8 cellular contexts compared by ENCODE assay signal in the genomic region with DNA sequence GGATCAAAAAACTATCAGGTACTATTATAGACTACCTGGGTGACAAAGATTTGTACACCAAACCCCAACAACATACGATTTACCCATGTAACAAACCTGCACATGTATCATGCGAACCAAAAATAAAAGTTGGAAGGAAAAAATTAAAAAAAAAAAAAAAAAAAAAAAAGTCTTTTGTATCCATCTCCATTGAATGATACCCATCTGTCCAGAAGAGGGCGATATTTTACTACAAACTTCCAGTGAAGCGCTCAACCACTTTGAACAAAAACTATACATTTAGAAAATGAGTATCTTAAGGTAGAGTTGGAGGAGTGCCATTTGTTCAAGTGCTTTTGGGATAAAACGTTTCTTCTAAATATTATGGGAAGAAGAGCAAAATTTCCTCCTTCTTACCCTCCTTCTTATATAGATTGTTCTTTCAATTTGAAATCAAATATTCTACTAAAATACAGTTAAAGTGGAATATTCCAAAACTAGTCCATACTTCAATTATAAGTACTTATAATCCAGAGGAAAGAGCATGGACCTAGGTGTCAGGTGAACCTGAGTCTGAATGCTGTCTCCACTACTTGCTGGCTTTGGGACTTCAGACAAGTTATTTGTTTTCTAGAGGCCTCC. TPM values are rescaled to one million over a fixed set of nuclear protein-coding genes. Genes with fewer than 3 reads are reported as not detected.
DNase-seq lines count a peak whose midpoint lies in the region; FAIRE-seq and TF ChIP-seq lines count a peak whose summit lies in the region.

No MANE protein-coding gene starts in this region.

- H3K36me3 ChIP-seq in esophagus squamous epithelium (no peaks in the 10 kb centered on the region), neuronal stem cell (replicated peaks in 1 of 2; ENCODE audit: control insufficient read depth in 2 of 2, insufficient read depth in 2 of 2, low read length in 2 of 2) (no peaks in the 10 kb centered on the region)

- H3K27ac ChIP-seq in esophagus squamous epithelium (no peak overlapping the region), neuronal stem cell (replicated peaks; ENCODE audit: low read length) (no peak overlapping the region)

- H2BK15ac ChIP-seq in neuronal stem cell (ENCODE audit: low read length): no peak overlapping the region

- no peak for TF ChIP-seq POLR2A in esophagus squamous epithelium (IDR thresholded peaks at IDR 0.05)
- no peak for TF ChIP-seq POLR2A in H54 (IDR thresholded peaks at IDR 0.05; ENCODE audit: low read depth, low read length)

- intact Hi-C loops in esophagus squamous epithelium (cut with DNase I): loop anchor here (5.0 to 10.0 kb wide), 3 partner anchors 309 to 571 kb away; no protein-coding TSS in a partner anchor

- no peak for FAIRE-seq in H54 (lab: Jason Lieb, UNC)

- H4K8ac ChIP-seq in neuronal stem cell (ENCODE audit: low read depth, low read length): no peak overlapping the region

- no peak overlapping the region for H2AFZ ChIP-seq in neuronal stem cell (ENCODE audit: low read length)

- no peak overlapping the region for H4K91ac ChIP-seq in neuronal stem cell (ENCODE audit: low read depth, low read length, poor library complexity)

- no peak overlapping the region for H2AK5ac ChIP-seq in neuronal stem cell (ENCODE audit: low read depth, low read length)

- no peak overlapping the region for H3K9ac ChIP-seq in neuronal stem cell (ENCODE audit: low read depth, low read length, poor library complexity)

- H3K4ac ChIP-seq in neuronal stem cell (ENCODE audit: low read length): no peak overlapping the region

- 6 to 8% methylated on average over 5 of the region's 5 CpGs for WGBS in esophagus squamous epithelium, 2 donors
- no CpG with 5 or more reads among the region's 5 CpGs for WGBS in neuronal stem cell (ENCODE audit: extremely low coverage in 2 of 2, insufficient read length in 2 of 2, insufficient replicate concordance in 1 of 2), 2 donors

- no peak overlapping the region for H3K14ac ChIP-seq in neuronal stem cell (ENCODE audit: low read length)

- H3K18ac ChIP-seq in neuronal stem cell (ENCODE audit: low read length): no peak overlapping the region

- H2BK5ac ChIP-seq in neuronal stem cell (ENCODE audit: low read length): no peak overlapping the region

- H3K4me2 ChIP-seq in neuronal stem cell (ENCODE audit: insufficient read depth, low read length, poor library complexity, severe bottlenecking): no peak overlapping the region

- no peak overlapping the region for H2BK12ac ChIP-seq in neuronal stem cell (ENCODE audit: low read length)

- H3K4me3 ChIP-seq in esophagus squamous epithelium (no peak overlapping the region), neuronal stem cell (ENCODE audit: low read length in 2 of 2) (no peak overlapping the region)

- no peaks in the 10 kb centered on the region for H3K79me1 ChIP-seq in neuronal stem cell (ENCODE audit: low read depth, low read length)

- TF ChIP-seq CTCF in LNCAP (IDR thresholded peaks at IDR 0.05) (peak; percentile 53), esophagus squamous epithelium (IDR thresholded peaks at IDR 0.05) (peak in 5 of 6 experiments; percentile 42 to 62 (median 60))

- H3K27me3 ChIP-seq in esophagus squamous epithelium (no peaks in the 10 kb centered on the region), neuronal stem cell (ENCODE audit: control insufficient read depth in 3 of 3, insufficient read depth in 3 of 3, low read depth in 1 of 3, low read length in 3 of 3) (no peaks in the 10 kb centered on the region)

- H3K23ac ChIP-seq in neuronal stem cell (ENCODE audit: low read depth, low read length, poor library complexity): no peak overlapping the region

- no peak overlapping the region for H2BK120ac ChIP-seq in neuronal stem cell (ENCODE audit: low read depth, low read length)

- no peaks in the 10 kb centered on the region for H3K9me3 ChIP-seq in esophagus squamous epithelium
- peaks cover 0 to 2% of the 10 kb centered on the region in 2 donors for H3K9me3 ChIP-seq in neuronal stem cell (replicated peaks in 1 of 2; ENCODE audit: control insufficient read depth in 2 of 2, insufficient read depth in 1 of 2, low read depth in 1 of 2, low read length in 2 of 2)

- no peaks in the 10 kb centered on the region for H3K4me1 ChIP-seq in esophagus squamous epithelium
- no peaks in the 10 kb centered on the region for H3K4me1 ChIP-seq in neuronal stem cell (ENCODE audit: control insufficient read depth in 2 of 2, insufficient read depth in 1 of 2, low read depth in 1 of 2, low read length in 2 of 2)

- DNase-seq in EL (peak; percentile 51), RPMI8226 (peak; percentile 63), esophagus squamous epithelium (lab: John Stamatoyannopoulos, UW) (no peak), neuronal stem cell (ENCODE audit: low spot score) (peak; percentile 58), H54 (ENCODE audit: insufficient read length, low spot score) (no peak), T-helper 9 cell (no peak)
- no peak for DNase-seq in stimulated activated CD4-positive, alpha-beta T cell treated with anti-CD3 and anti-CD28 coated beads, Interleukin-2, amount 100 ng/mL, for 24 hours

RNA-seq across cellular contexts. Expression of a gene that starts 23.3 kb away (rescaled TPM):
- 10 to 100 TPM in 3 of 4 donors, 1 to 10 TPM in 1; 8.3 to 19.1 (median 13.3) TPM for total RNA-seq in esophagus squamous epithelium
- polyA plus RNA-seq in neuronal stem cell (2013, experiment 1 of 2): 38.0 TPM
- polyA plus RNA-seq in neuronal stem cell (2013, experiment 2 of 2): 40.2 TPM

Comparison
In these comparisons a context has a peak if more than half of its experiments do, and no peak if none do; other contexts are left out.
1. DNase-seq: peak in EL (single experiment), RPMI8226 (single experiment) and neuronal stem cell (single experiment); none in esophagus squamous epithelium (single experiment), H54 (single experiment), T-helper 9 cell (single experiment) and stimulated activated CD4-positive, alpha-beta T cell treated with anti-CD3 and anti-CD28 coated beads, Interleukin-2, amount 100 ng/mL, for 24 hours (0 of 2).